In the genomic region with DNA sequence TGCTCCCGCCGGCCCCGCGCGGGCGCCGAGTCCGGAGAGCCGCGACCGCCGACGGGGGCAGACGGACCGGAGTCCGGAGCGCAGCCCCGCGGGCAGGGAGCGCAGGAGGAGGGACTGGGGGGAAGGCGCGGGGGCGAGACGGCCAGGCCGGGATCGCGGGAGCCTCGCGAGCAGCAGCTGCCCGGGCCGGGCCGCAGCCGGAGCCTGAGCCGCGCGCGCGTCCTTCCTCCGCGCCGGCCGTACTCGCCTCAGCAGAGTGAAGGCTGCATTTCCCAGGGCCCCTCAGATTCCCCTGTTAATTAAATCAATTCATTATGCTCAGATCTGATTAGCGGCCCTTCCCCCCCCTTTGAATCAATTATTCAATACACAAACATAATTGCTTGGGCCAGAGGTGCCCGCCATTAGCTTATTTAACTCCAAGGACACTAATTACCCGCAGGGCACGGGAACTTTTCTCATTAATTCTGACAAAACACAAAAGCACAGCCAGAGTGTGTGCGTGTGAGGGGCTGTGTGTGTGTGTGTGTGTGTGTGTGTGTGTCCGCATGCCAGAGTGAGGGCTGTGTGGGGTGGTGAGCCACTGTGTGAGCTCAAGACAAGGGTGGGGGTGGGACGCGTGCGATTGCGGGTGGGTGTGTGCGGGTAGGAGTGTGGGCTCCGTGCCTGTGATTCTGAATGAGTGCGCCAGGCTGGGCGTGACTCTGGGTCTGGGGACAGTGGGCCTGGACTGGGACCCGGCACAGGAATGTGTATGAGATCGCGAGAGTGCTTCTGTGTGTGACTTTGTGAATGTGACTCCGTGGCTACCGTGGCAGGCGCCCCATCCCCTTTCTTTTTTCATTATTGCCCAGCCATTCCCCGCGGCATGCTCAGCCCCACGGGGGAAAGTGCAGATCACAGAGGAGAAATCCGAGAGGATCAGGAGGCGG, we compare ENCODE assay signal across 9 cellular contexts. TPM values are rescaled to one million over a fixed set of nuclear protein-coding genes. Genes with fewer than 3 reads are reported as not detected.
DNase-seq lines count a peak whose midpoint lies in the region; ATAC-seq and TF ChIP-seq lines count a peak whose summit lies in the region.
"Had no signal": no experiment of that assay in that cellular context is flagged by ENCODE, and none has a peak within 500 bp of the region (broad histone marks: within the 10 kb centered on the region; RNA-seq: fewer than 3 reads in every experiment).

No MANE protein-coding gene starts in this region.

- 14 to 17% methylated on average over 35 to 44 of the region's 68 CpGs for WGBS in tibial nerve, 2 donors

- no peak overlapping the region for H3K27ac ChIP-seq in tibial nerve

- ATAC-seq in memory B cell (ENCODE audit: low read depth) = peak; percentile 15
- no peak for ATAC-seq in HG03097 (IDR thresholded peaks at IDR 0.05; ENCODE audit: low FRiP score, unreplicated experiment)
- ATAC-seq in GM19455 (IDR thresholded peaks at IDR 0.05; ENCODE audit: unreplicated experiment) = no peak
- ATAC-seq in HG03565 (IDR thresholded peaks at IDR 0.05; ENCODE audit: unreplicated experiment) = no peak

- peak overlapping the region; percentile 30 for H3K4me3 Mint-ChIP-seq in activated CD4-positive, alpha-beta T cell treated with anti-CD3 and anti-CD28 coated beads, Interleukin-2, amount 10 ng/mL, durations not matched to agents 24 days and 14 days
- H3K4me3 Mint-ChIP-seq in brain (peak overlapping the region; percentile 86 to 88 (median 86)), memory B cell (peak overlapping the region; percentile 53)

- H3K36me3 ChIP-seq in tibial nerve = no peaks in the 10 kb centered on the region

- no peak for DNase-seq in activated CD4-positive, alpha-beta T cell treated with anti-CD3 and anti-CD28 coated beads, Interleukin-2, amount 10 ng/mL, durations not matched to agents 24 days and 14 days
- no peak for DNase-seq in activated CD4-positive, alpha-beta T cell treated with anti-CD3 and anti-CD28 coated beads for 4 hours
- DNase-seq in memory B cell (ENCODE audit: low spot score in 2 of 2) (no peak), tibial nerve (ENCODE audit: low spot score in 2 of 2) (no peak)
- DNase-seq: DND-41 had no signal

- peak overlapping the region in 3 of 4 donors; percentile 10 to 47 (median 34) for H3K4me3 ChIP-seq in tibial nerve

- H3K9me3 ChIP-seq in tibial nerve = no peaks in the 10 kb centered on the region

- H3K9me3 Mint-ChIP-seq in activated CD4-positive, alpha-beta T cell treated with anti-CD3 and anti-CD28 coated beads, Interleukin-2, amount 10 ng/mL, durations not matched to agents 24 days and 14 days = no peaks in the 10 kb centered on the region
- peaks cover 2 to 9% (median 5%) of the 10 kb centered on the region in 5 experiments for H3K9me3 Mint-ChIP-seq in brain
- no peaks in the 10 kb centered on the region for H3K9me3 Mint-ChIP-seq in memory B cell

- H3K36me3 Mint-ChIP-seq in activated CD4-positive, alpha-beta T cell treated with anti-CD3 and anti-CD28 coated beads, Interleukin-2, amount 10 ng/mL, durations not matched to agents 24 days and 14 days (ENCODE audit: low read depth) = no peaks in the 10 kb centered on the region
- H3K36me3 Mint-ChIP-seq in brain = no peaks in the 10 kb centered on the region
- H3K36me3 Mint-ChIP-seq in memory B cell = no peaks in the 10 kb centered on the region

- no peak for TF ChIP-seq CTCF in brain (conservative IDR thresholded peaks at IDR 0.05)
- no peak for TF ChIP-seq CTCF in tibial nerve (IDR thresholded peaks at IDR 0.05)

- H3K27me3 ChIP-seq in tibial nerve = peaks cover 0 to 69% of the 10 kb centered on the region in 2 donors

- TF ChIP-seq POLR2A in tibial nerve (IDR thresholded peaks at IDR 0.05) = no peak

- H3K27ac Mint-ChIP-seq in activated CD4-positive, alpha-beta T cell treated with anti-CD3 and anti-CD28 coated beads, Interleukin-2, amount 10 ng/mL, durations not matched to agents 24 days and 14 days = no peak overlapping the region
- H3K27ac Mint-ChIP-seq in brain (peak overlapping the region; percentile 67 to 93 (median 89)), memory B cell (no peak overlapping the region)

- peaks cover 79% of the 10 kb centered on the region for H3K27me3 Mint-ChIP-seq in activated CD4-positive, alpha-beta T cell treated with anti-CD3 and anti-CD28 coated beads, Interleukin-2, amount 10 ng/mL, durations not matched to agents 24 days and 14 days
- H3K27me3 Mint-ChIP-seq in brain = peaks cover 59% of the 10 kb centered on the region
- H3K27me3 Mint-ChIP-seq in memory B cell = peaks cover 18% of the 10 kb centered on the region

- peaks cover 6% of the 10 kb centered on the region for H3K4me1 Mint-ChIP-seq in activated CD4-positive, alpha-beta T cell treated with anti-CD3 and anti-CD28 coated beads, Interleukin-2, amount 10 ng/mL, durations not matched to agents 24 days and 14 days
- peaks cover 65% of the 10 kb centered on the region for H3K4me1 Mint-ChIP-seq in brain
- peaks cover 9% of the 10 kb centered on the region for H3K4me1 Mint-ChIP-seq in memory B cell

- intact Hi-C loops in activated CD4-positive, alpha-beta T cell treated with anti-CD3 and anti-CD28 coated beads, Interleukin-2, amount 10 ng/mL, durations not matched to agents 24 days and 14 days (cut with micrococcal nuclease) = loop anchor here (10.0 kb wide), 1 partner anchor 264 kb away; no protein-coding TSS in a partner anchor

- peaks cover 0 to 16% (median 5%) of the 10 kb centered on the region in 4 donors for H3K4me1 ChIP-seq in tibial nerve

- no peak for TF ChIP-seq EP300 in tibial nerve (IDR thresholded peaks at IDR 0.05)

RNA-seq across cellular contexts. Expression of a gene that starts 5.1 kb away (rescaled TPM):
- total RNA-seq in activated CD4-positive, alpha-beta T cell treated with anti-CD3 and anti-CD28 coated beads, Interleukin-2, amount 10 ng/mL, durations not matched to agents 24 days and 14 days = not detected in 2 replicates
- 0.93 TPM for polyA plus RNA-seq in brain (ENCODE audit: insufficient read depth, low read depth, low replicate concordance)
- not detected for total RNA-seq in tibial nerve

Comparison
In these comparisons a context has a peak if more than half of its experiments do, and no peak if none do; other contexts are left out.
1. H3K27ac Mint-ChIP-seq: peak in brain (5 of 5); none in activated CD4-positive, alpha-beta T cell treated with anti-CD3 and anti-CD28 coated beads, Interleukin-2, amount 10 ng/mL, durations not matched to agents 24 days and 14 days (single experiment) and memory B cell (single experiment).
2. H3K4me3 Mint-ChIP-seq: peak in every context shown above with its lines; median percentile 86 in brain; 53 in memory B cell; 30 in activated CD4-positive, alpha-beta T cell treated with anti-CD3 and anti-CD28 coated beads, Interleukin-2, amount 10 ng/mL, durations not matched to agents 24 days and 14 days.